In genomic region chr2:182372661-182373060, GRCh38 we compare ENCODE assay signal across 9 cellular contexts. TPM values are rescaled to one million over a fixed set of nuclear protein-coding genes. Genes with fewer than 3 reads are reported as not detected.
DNase-seq lines count a peak whose midpoint lies in the region; ATAC-seq and TF ChIP-seq lines count a peak whose summit lies in the region.
"Had no signal": no experiment of that assay in that cellular context is flagged by ENCODE, and none has a peak within 500 bp of the region (broad histone marks: within the 10 kb centered on the region; RNA-seq: fewer than 3 reads in every experiment).

No MANE protein-coding gene starts in this region.

- no peak overlapping the region for H3K4me3 ChIP-seq in esophagus (ENCODE audit: low read depth in 1 of 2, low read length in 2 of 2)

- peak; percentile 93 for ATAC-seq in Right ventricle myocardium inferior
- ATAC-seq in GM18867 (IDR thresholded peaks at IDR 0.05; ENCODE audit: unreplicated experiment): no peak

- TF ChIP-seq CTCF in nephron progenitor cell (IDR thresholded peaks at IDR 0.05): no peak

- no peaks in the 10 kb centered on the region for H3K4me1 Mint-ChIP-seq in nephron progenitor cell
- H3K4me1 Mint-ChIP-seq: activated naive CD8-positive, alpha-beta T cell treated with anti-CD3 and anti-CD28 coated beads, Interleukin-2, amount 10 ng/mL, durations not matched to agents 7 days and 5 days had no signal

- no peaks in the 10 kb centered on the region for H3K4me1 ChIP-seq in esophagus (ENCODE audit: control insufficient read depth in 2 of 2, insufficient read depth in 2 of 2, low read length in 1 of 2)

- peaks cover 20% of the 10 kb centered on the region for H3K9me3 Mint-ChIP-seq in nephron progenitor cell

- intact Hi-C loops in Right ventricle myocardium inferior (cut with DNase I) (loop anchor here (2.0 to 5.0 kb wide), 2 partner anchors 50 to 120 kb away; no protein-coding TSS in a partner anchor), cardiac septum (cut with DNase I) (no loop called here)

- H3K36me3 ChIP-seq in esophagus (ENCODE audit: control insufficient read depth in 2 of 2, insufficient read depth in 2 of 2, low read length in 1 of 2): no peaks in the 10 kb centered on the region

- no peak overlapping the region for H3K27ac Mint-ChIP-seq in nephron progenitor cell
- H3K27ac Mint-ChIP-seq: activated naive CD8-positive, alpha-beta T cell treated with anti-CD3 and anti-CD28 coated beads, Interleukin-2, amount 10 ng/mL, durations not matched to agents 7 days and 5 days had no signal

- no peaks in the 10 kb centered on the region for H3K36me3 Mint-ChIP-seq in nephron progenitor cell (ENCODE audit: low read depth)
- H3K36me3 Mint-ChIP-seq: activated naive CD8-positive, alpha-beta T cell treated with anti-CD3 and anti-CD28 coated beads, Interleukin-2, amount 10 ng/mL, durations not matched to agents 7 days and 5 days had no signal

- H3K27me3 Mint-ChIP-seq in nephron progenitor cell (ENCODE audit: low read depth, poor library complexity): peaks cover 4% of the 10 kb centered on the region
- H3K27me3 Mint-ChIP-seq: activated naive CD8-positive, alpha-beta T cell treated with anti-CD3 and anti-CD28 coated beads, Interleukin-2, amount 10 ng/mL, durations not matched to agents 7 days and 5 days had no signal

- 17 to 23% methylated on average over 2 of the region's 2 CpGs for WGBS in esophagus, 2 donors

- DNase-seq in Right ventricle myocardium inferior (ENCODE audit: missing footprints) (no peak), cardiac septum (ENCODE audit: low spot score) (no peak), mucosa of gallbladder (ENCODE audit: low spot score) (peak; percentile 55), nephron progenitor cell (no peak), GOT3 (lab: John Stamatoyannopoulos, UW) (no peak), CD1c-positive myeloid dendritic cell (ENCODE audit: extremely low spot score) (no peak)
- DNase-seq: activated naive CD8-positive, alpha-beta T cell treated with anti-CD3 and anti-CD28 coated beads, Interleukin-2, amount 10 ng/mL, durations not matched to agents 7 days and 5 days had no signal

- no peak overlapping the region for H3K4me3 Mint-ChIP-seq in nephron progenitor cell
- H3K4me3 Mint-ChIP-seq: activated naive CD8-positive, alpha-beta T cell treated with anti-CD3 and anti-CD28 coated beads, Interleukin-2, amount 10 ng/mL, durations not matched to agents 7 days and 5 days had no signal

- peak overlapping the region; percentile 67 to 68 for H3K27ac ChIP-seq in esophagus (ENCODE audit: low read depth in 2 of 2, low read length in 1 of 2)

- H3K9me3 ChIP-seq in esophagus (ENCODE audit: control insufficient read depth in 2 of 2, insufficient read depth in 1 of 2, low read depth in 1 of 2, low read length in 1 of 2): peaks cover 6% of the 10 kb centered on the region in 2 donors

- no peaks in the 10 kb centered on the region for H3K27me3 ChIP-seq in esophagus (ENCODE audit: control insufficient read depth in 1 of 2, insufficient read depth in 2 of 2, low read length in 2 of 2)

RNA-seq across cellular contexts. Expression of gene PDE1A, which starts 54.2 kb away (rescaled TPM):
- 14.6 TPM for total RNA-seq in Right ventricle myocardium inferior
- 9.6 TPM for total RNA-seq in cardiac septum
- polyA plus RNA-seq in esophagus: under 1 TPM; 0.94 to 0.96 TPM
- total RNA-seq in mucosa of gallbladder: 27.8 TPM
- total RNA-seq: activated naive CD8-positive, alpha-beta T cell treated with anti-CD3 and anti-CD28 coated beads, Interleukin-2, amount 10 ng/mL, durations not matched to agents 7 days and 5 days had no signal
